In the genomic region with DNA sequence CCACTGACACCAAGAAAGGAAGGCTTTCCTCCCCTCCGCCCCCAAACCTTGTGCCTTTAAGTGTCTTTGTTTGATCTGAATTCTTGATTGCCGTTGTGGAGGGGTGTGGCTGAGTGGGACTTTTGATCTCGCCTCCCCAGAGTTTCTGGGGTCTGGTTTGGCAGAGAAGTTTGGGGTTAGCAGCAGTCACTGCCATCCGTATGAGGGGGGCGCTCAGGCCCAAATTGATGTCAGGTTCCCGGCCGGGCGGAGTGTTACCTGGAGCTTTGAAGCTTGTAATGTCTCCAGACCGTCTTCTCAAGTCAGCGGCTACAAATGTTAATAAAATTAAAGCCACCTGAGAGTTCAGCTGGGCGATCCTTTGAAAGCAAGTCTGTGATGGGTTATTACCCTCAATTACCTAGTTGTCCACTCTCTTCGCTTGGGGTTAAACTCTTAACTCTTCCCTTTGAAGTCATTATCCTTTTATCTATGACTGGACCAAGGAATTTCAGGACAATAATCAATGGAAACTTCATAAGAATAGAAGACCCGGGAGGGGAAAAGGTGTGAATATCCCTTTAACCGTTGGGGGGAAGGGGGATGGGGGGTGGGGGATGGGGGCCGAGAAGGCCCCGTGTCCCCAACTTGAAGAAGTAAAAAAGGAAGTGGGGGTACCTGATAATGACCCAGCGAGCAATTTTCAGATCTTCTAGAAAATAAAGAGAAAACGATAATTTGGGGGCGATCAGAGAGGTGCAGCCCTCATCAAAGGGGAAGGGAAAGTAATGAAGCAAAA, we compare ENCODE assay signal across 15 cellular contexts. TPM values are rescaled to one million over a fixed set of nuclear protein-coding genes. Genes with fewer than 3 reads are reported as not detected.
DNase-seq lines count a peak whose midpoint lies in the region; ATAC-seq and TF ChIP-seq lines count a peak whose summit lies in the region.
"Had no signal": no experiment of that assay in that cellular context is flagged by ENCODE, and none has a peak within 500 bp of the region (broad histone marks: within the 10 kb centered on the region; RNA-seq: fewer than 3 reads in every experiment).

No MANE protein-coding gene starts in this region.

- CTCF ChIA-PET in WTC11 (lab: Charles Lee): interaction anchor here (1.0 to 1.3 kb wide), 2 partner anchors 10 to 205 kb away, joined by 3 read pairs; no protein-coding TSS in a partner anchor

- H3K4me3 ChIP-seq in fibroblast of pulmonary artery (replicated peaks; ENCODE audit: low read depth, low read length) (peak overlapping the region; percentile 30), thymus (ENCODE audit: low read length) (peak overlapping the region; percentile 23), lower lobe of right lung (no peak overlapping the region)
- H3K4me3 ChIP-seq: pancreas had no signal

- TF ChIP-seq CTCF in WTC11 (IDR thresholded peaks at IDR 0.05): no peak
- no peak for TF ChIP-seq CTCF in fibroblast of pulmonary artery (IDR thresholded peaks at IDR 0.05; ENCODE audit: low read length, missing control alignments)
- TF ChIP-seq CTCF in lower lobe of right lung (IDR thresholded peaks at IDR 0.05): no peak

- H3K9me3 ChIP-seq in thymus (ENCODE audit: control insufficient read depth): no peaks in the 10 kb centered on the region
- no peaks in the 10 kb centered on the region for H3K9me3 ChIP-seq in lower lobe of right lung
- H3K9me3 ChIP-seq: pancreas had no signal

- no peak overlapping the region for H3K27ac Mint-ChIP-seq in activated T-cell treated with anti-CD3 and anti-CD28 coated beads, Interleukin-2, amount 50 U/mL, for 24 hours
- H3K27ac Mint-ChIP-seq in WTC11: no peak overlapping the region

- intact Hi-C loops in lower lobe of right lung (cut with DNase I): no loop called here

- 47% methylated on average over 19 of the region's 19 CpGs for WGBS in thymus

- H3K36me3 ChIP-seq in thymus (ENCODE audit: control insufficient read depth, insufficient read depth) (no peaks in the 10 kb centered on the region), lower lobe of right lung (no peaks in the 10 kb centered on the region)
- H3K36me3 ChIP-seq: pancreas had no signal

- H3K27ac ChIP-seq in thymus (ENCODE audit: low read depth) (no peak overlapping the region), lower lobe of right lung (no peak overlapping the region)
- H3K27ac ChIP-seq: HL-60, pancreas had no signal

- H3K27me3 ChIP-seq in thymus (ENCODE audit: control insufficient read depth, insufficient read depth): no peaks in the 10 kb centered on the region
- no peaks in the 10 kb centered on the region for H3K27me3 ChIP-seq in lower lobe of right lung (ENCODE audit: low read depth)
- H3K27me3 ChIP-seq: pancreas had no signal

- H3K4me3 Mint-ChIP-seq in activated T-cell treated with anti-CD3 and anti-CD28 coated beads, Interleukin-2, amount 50 U/mL, for 24 hours: peak overlapping the region; percentile 60
- peak overlapping the region; percentile 50 for H3K4me3 Mint-ChIP-seq in WTC11

- no peak for DNase-seq in activated T-cell treated with anti-CD3 and anti-CD28 coated beads, Interleukin-2, amount 50 U/mL, for 24 hours
- DNase-seq in activated T-cell treated with anti-CD3 and anti-CD28 coated beads, Interleukin-2, amount 50 U/mL, for 48 hours: no peak
- DNase-seq in WTC11 (ENCODE audit: low spot score): no peak
- no peak for DNase-seq in fibroblast of pulmonary artery (ENCODE audit: low read depth)
- no peak for DNase-seq in lower lobe of right lung
- no peak for DNase-seq in mesenteric fat pad (ENCODE audit: low spot score)
- DNase-seq: activated effector memory CD4-positive, alpha-beta T cell treated with anti-CD3 and anti-CD28 coated beads, Interleukin-2, amount 50 U/mL, for 16 hours; cerebellar nuclear complex; mammary epithelial cell; pancreas; trophoblast cell had no signal

- H3K36me3 Mint-ChIP-seq in activated T-cell treated with anti-CD3 and anti-CD28 coated beads, Interleukin-2, amount 50 U/mL, for 24 hours (ENCODE audit: low read depth): no peaks in the 10 kb centered on the region
- no peaks in the 10 kb centered on the region for H3K36me3 Mint-ChIP-seq in WTC11

- H3K4me1 ChIP-seq in thymus (ENCODE audit: control insufficient read depth, insufficient read depth, low read length) (peaks cover 14% of the 10 kb centered on the region), lower lobe of right lung (peaks cover 12% of the 10 kb centered on the region)

- H3K4me1 Mint-ChIP-seq in activated T-cell treated with anti-CD3 and anti-CD28 coated beads, Interleukin-2, amount 50 U/mL, for 24 hours (ENCODE audit: low read depth): peaks cover 25% of the 10 kb centered on the region
- peaks cover 42% of the 10 kb centered on the region for H3K4me1 Mint-ChIP-seq in WTC11

- H3K9me3 Mint-ChIP-seq in activated T-cell treated with anti-CD3 and anti-CD28 coated beads, Interleukin-2, amount 50 U/mL, for 24 hours: no peaks in the 10 kb centered on the region
- H3K9me3 Mint-ChIP-seq in WTC11: no peaks in the 10 kb centered on the region

- ATAC-seq in WTC11 (no peak), lower lobe of right lung (no peak), GM21423 (IDR thresholded peaks at IDR 0.05; ENCODE audit: unreplicated experiment) (no peak)
- ATAC-seq: SK-N-SH treated with all-trans-retinoic acid at 6 μM for 48 hours had no signal

- POLR2A ChIA-PET in WTC11 (lab: Charles Lee): no interaction called here

- H3K27me3 Mint-ChIP-seq in activated T-cell treated with anti-CD3 and anti-CD28 coated beads, Interleukin-2, amount 50 U/mL, for 24 hours: peaks cover 13% of the 10 kb centered on the region
- H3K27me3 Mint-ChIP-seq in WTC11 (ENCODE audit: low read depth): peaks cover 2% of the 10 kb centered on the region; the same call in 1 of the 2 replicates

TF ChIP-seq in WTC11, 78 proteins besides CTCF, POLR2A, EP300 and RAD21 (continues in another document):
- TF ChIP-seq SMAD3 (CRISPR knock-in tag; IDR thresholded peaks at IDR 0.05; ENCODE audit: borderline replicate concordance) (no peak), GABPB1 (CRISPR knock-in tag; IDR thresholded peaks at IDR 0.05) (no peak), CBFB (CRISPR knock-in tag; IDR thresholded peaks at IDR 0.05; ENCODE audit: low read depth) (no peak), SMAD4 (CRISPR knock-in tag; IDR thresholded peaks at IDR 0.05) (no peak), FOXP1 (CRISPR knock-in tag; IDR thresholded peaks at IDR 0.05; ENCODE audit: borderline replicate concordance) (no peak), NR3C1 (CRISPR knock-in tag; conservative IDR thresholded peaks at IDR 0.05; ENCODE audit: low read depth) (no peak), TEAD1 (CRISPR knock-in tag; IDR thresholded peaks at IDR 0.05) (no peak), FOXJ3 (CRISPR knock-in tag; IDR thresholded peaks at IDR 0.05; ENCODE audit: borderline replicate concordance) (no peak)
- TF ChIP-seq, protein P1, sequence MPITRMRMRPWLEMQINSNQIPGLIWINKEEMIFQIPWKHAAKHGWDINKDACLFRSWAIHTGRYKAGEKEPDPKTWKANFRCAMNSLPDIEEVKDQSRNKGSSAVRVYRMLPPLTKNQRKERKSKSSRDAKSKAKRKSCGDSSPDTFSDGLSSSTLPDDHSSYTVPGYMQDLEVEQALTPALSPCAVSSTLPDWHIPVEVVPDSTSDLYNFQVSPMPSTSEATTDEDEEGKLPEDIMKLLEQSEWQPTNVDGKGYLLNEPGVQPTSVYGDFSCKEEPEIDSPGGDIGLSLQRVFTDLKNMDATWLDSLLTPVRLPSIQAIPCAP (CRISPR knock-in tag; IDR thresholded peaks at IDR 0.05): no peak
- TF ChIP-seq, protein P2, sequence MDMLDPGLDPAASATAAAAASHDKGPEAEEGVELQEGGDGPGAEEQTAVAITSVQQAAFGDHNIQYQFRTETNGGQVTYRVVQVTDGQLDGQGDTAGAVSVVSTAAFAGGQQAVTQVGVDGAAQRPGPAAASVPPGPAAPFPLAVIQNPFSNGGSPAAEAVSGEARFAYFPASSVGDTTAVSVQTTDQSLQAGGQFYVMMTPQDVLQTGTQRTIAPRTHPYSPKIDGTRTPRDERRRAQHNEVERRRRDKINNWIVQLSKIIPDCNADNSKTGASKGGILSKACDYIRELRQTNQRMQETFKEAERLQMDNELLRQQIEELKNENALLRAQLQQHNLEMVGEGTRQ (CRISPR knock-in tag; IDR thresholded peaks at IDR 0.05): no peak
- TF ChIP-seq, protein P3, sequence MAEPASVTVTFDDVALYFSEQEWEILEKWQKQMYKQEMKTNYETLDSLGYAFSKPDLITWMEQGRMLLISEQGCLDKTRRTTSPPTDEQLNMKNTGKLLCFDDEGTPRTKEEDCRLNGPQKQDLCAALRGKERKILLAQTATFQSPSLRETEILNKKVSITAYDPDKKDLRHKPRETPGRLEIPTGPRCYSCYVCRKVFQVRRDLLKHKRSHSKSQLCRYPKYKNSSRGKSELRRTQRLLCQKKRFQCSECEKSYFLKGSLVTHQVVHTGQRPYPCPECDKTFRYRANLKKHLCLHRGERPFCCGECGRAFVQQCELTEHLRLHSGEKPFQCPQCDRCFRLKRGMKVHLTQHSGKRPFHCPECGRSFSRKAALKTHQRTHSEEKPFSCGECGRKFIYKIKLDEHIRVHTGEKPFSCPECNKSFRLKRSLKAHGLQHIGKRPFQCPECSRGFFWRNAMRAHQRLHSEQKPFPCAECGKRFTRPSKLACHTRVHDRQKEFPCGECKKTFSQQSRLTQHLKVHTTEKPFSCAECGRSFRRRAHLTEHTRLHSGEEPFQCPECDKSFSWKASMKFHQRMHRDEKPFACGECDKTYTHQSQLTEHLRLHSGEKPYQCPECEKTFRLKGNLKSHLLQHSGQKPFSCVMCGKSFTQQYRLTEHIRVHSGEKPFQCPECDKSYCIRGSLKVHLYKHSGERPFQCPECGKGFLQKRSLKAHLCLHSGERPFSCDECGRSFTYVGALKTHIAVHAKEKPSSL (CRISPR knock-in tag; conservative IDR thresholded peaks at IDR 0.05): no peak

RNA-seq across cellular contexts. Expression of a gene that starts 31.8 kb away (rescaled TPM):
- total RNA-seq in WTC11 (2021): 35.0 to 37.3 TPM (median 37.0 TPM) in 3 replicates
- polyA plus RNA-seq in thymus: 9.8 TPM
- 53.4 TPM for total RNA-seq in lower lobe of right lung
- total RNA-seq in mesenteric fat pad: 26.9 TPM
